1 cellular context compared by ENCODE assay signal in genomic region chr1:173639102-173639501, GRCh38.
A peak's percentile ranks its signal among the peaks of the same experiment; 100 is the strongest.
TF ChIP-seq lines count a peak whose summit lies in the region.

No MANE protein-coding gene starts in this region.

TF ChIP-seq in HepG2, 621 proteins besides CTCF, POLR2A, EP300 and RAD21:
- TF ChIP-seq ZNF770 (CRISPR knock-in tag; IDR thresholded peaks at IDR 0.05) = no peak
- TF ChIP-seq SOX13 (IDR thresholded peaks at IDR 0.05) = no peak
- TF ChIP-seq SOX13 (CRISPR knock-in tag; conservative IDR thresholded peaks at IDR 0.05 in 1 of 2, IDR thresholded peaks at IDR 0.05 in 1 of 2) = peak in 1 of 2 experiments; percentile 9; a peak in 1 of 4 replicates
- TF ChIP-seq TBX3 (IDR thresholded peaks at IDR 0.05; ENCODE audit: borderline replicate concordance) = no peak
- TF ChIP-seq MED13 (CRISPR knock-in tag; IDR thresholded peaks at IDR 0.05) = no peak
- peak; percentile 55; the same call in 1 of the 2 replicates for TF ChIP-seq ZNF652 (CRISPR knock-in tag; IDR thresholded peaks at IDR 0.05; ENCODE audit: borderline replicate concordance, low read depth)
- no peak for TF ChIP-seq ZNF83 (CRISPR knock-in tag; IDR thresholded peaks at IDR 0.05; ENCODE audit: borderline replicate concordance)
